Comparison of ENCODE assay signal across 2 cellular contexts in the genomic region with DNA sequence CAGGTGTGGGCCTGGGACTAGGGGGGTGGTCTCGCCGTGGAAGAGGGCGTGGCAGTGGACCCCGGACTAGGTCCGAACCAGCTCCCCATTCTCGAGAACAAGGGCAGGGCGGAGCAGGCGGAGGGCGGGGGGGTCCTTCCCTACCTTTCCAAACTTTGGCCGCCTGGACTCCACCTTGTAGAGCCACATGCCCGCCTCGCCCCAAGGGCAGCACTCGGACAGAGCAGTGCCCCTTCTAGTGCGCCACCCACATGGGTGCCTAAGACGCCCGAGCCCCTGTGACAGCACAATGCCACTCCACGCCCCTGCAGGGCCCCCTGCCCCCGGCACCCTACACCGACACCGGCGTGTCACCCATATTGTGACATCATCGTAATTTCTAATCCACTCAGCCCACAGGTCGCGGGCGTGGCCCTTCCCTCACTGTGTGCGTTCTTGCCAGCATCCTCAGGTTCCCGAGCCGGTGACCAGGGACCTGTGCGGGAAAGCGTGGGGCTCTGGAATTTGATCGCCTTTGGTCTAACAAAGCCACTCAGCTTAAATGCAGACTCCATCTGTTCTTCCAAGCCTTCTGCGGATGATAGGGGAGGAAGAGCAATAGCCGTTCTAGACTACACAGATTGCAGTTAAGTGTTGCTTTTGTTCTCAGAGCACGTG.
TF ChIP-seq lines count a peak whose summit lies in the region.

No MANE protein-coding gene starts in this region.

TF ChIP-seq in GM12878, 131 proteins besides CTCF, POLR2A, EP300 and RAD21:
- TF ChIP-seq NFXL1 (IDR thresholded peaks at IDR 0.05; ENCODE audit: borderline replicate concordance) (no peak), CREB1 (IDR thresholded peaks at IDR 0.05; ENCODE audit: low read depth) (no peak), SIN3A (IDR thresholded peaks at IDR 0.05; ENCODE audit: low read depth, low read length) (peak; percentile 15; the same call in 1 of the 2 replicates), ZSCAN29 (IDR thresholded peaks at IDR 0.05) (no peak), ATF7 (IDR thresholded peaks at IDR 0.05; ENCODE audit: low read depth) (0 out of 2 replicates have a peak, but pooled peaks have one; percentile 12)
- TF ChIP-seq, protein P1, sequence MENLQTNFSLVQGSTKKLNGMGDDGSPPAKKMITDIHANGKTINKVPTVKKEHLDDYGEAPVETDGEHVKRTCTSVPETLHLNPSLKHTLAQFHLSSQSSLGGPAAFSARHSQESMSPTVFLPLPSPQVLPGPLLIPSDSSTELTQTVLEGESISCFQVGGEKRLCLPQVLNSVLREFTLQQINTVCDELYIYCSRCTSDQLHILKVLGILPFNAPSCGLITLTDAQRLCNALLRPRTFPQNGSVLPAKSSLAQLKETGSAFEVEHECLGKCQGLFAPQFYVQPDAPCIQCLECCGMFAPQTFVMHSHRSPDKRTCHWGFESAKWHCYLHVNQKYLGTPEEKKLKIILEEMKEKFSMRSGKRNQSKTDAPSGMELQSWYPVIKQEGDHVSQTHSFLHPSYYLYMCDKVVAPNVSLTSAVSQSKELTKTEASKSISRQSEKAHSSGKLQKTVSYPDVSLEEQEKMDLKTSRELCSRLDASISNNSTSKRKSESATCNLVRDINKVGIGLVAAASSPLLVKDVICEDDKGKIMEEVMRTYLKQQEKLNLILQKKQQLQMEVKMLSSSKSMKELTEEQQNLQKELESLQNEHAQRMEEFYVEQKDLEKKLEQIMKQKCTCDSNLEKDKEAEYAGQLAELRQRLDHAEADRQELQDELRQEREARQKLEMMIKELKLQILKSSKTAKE (IDR thresholded peaks at IDR 0.05; ENCODE audit: low read depth, poor library complexity, severe bottlenecking): no peak
TF ChIP-seq in GM12878: peak in this region for 2.

TF ChIP-seq in GM12891, 5 proteins besides CTCF, POLR2A, EP300 and RAD21:
- no peak for TF ChIP-seq PAX5 (IDR thresholded peaks at IDR 0.05; ENCODE audit: insufficient read depth, low read length, severe bottlenecking)
- no peak for TF ChIP-seq POLR2AphosphoS5 (IDR thresholded peaks at IDR 0.05; ENCODE audit: low read depth, low read length)
- no peak for TF ChIP-seq TAF1 (IDR thresholded peaks at IDR 0.05; ENCODE audit: low read depth, low read length)
- TF ChIP-seq SPI1 (IDR thresholded peaks at IDR 0.05; ENCODE audit: low read depth, low read length): no peak
- TF ChIP-seq POU2F2 (IDR thresholded peaks at IDR 0.05; ENCODE audit: low read depth, low read length): no peak
